ENCODE assay signal across 19 cellular contexts in genomic region chr3:167225821-167226220, GRCh38.
DNase-seq lines count a peak whose midpoint lies in the region; ATAC-seq and TF ChIP-seq lines count a peak whose summit lies in the region.
"Had no signal": no experiment of that assay in that cellular context is flagged by ENCODE, and none has a peak within 500 bp of the region (broad histone marks: within the 10 kb centered on the region; RNA-seq: fewer than 3 reads in every experiment).

No MANE protein-coding gene starts in this region.

- H3K27ac ChIP-seq in right cardiac atrium (ENCODE audit: low read length) (no peak overlapping the region), heart left ventricle (no peak overlapping the region), right atrium auricular region (no peak overlapping the region), GM23248 (no peak overlapping the region)
- H3K27ac ChIP-seq: 22Rv1; A549; BLaER1 treated with 17β-estradiol and CSF1 and Interleukin-3, amounts not matched to agents 10 nM and 100 nM; C4-2B had no signal

- no peak for TF ChIP-seq POLR2A in heart left ventricle (IDR thresholded peaks at IDR 0.05)

- no peaks in the 10 kb centered on the region for H3K4me1 ChIP-seq in right cardiac atrium (ENCODE audit: control insufficient read depth, insufficient read depth, low read length)
- H3K4me1 ChIP-seq in heart left ventricle: peaks cover 0 to 3% (median 0%) of the 10 kb centered on the region in 12 donors
- H3K4me1 ChIP-seq in right atrium auricular region: no peaks in the 10 kb centered on the region
- peaks cover 13% of the 10 kb centered on the region for H3K4me1 ChIP-seq in GM23248 (ENCODE audit: insufficient read depth)
- H3K4me1 ChIP-seq: A549, Caco-2 had no signal

- no peak overlapping the region for H3K4me3 ChIP-seq in right cardiac atrium (ENCODE audit: low read length)
- no peak overlapping the region for H3K4me3 ChIP-seq in heart left ventricle
- H3K4me3 ChIP-seq in right atrium auricular region: no peak overlapping the region
- H3K4me3 ChIP-seq in GM23248: no peak overlapping the region
- H3K4me3 ChIP-seq: A549; BLaER1 treated with 17β-estradiol and CSF1 and Interleukin-3, amounts not matched to agents 10 nM and 100 nM had no signal

- no peaks in the 10 kb centered on the region for H4K20me1 ChIP-seq in GM23248 (ENCODE audit: insufficient read depth)
- H4K20me1 ChIP-seq: BLaER1 treated with 17β-estradiol and CSF1 and Interleukin-3, amounts not matched to agents 10 nM and 100 nM had no signal

- H3K4me2 ChIP-seq in GM23248 (ENCODE audit: unreplicated experiment): peak overlapping the region; percentile 15
- H3K4me2 ChIP-seq: A549; BLaER1 treated with 17β-estradiol and CSF1 and Interleukin-3, amounts not matched to agents 10 nM and 100 nM had no signal

- no peaks in the 10 kb centered on the region for H3K9me3 ChIP-seq in right cardiac atrium (ENCODE audit: control insufficient read depth, low read length)
- H3K9me3 ChIP-seq in heart left ventricle: no peaks in the 10 kb centered on the region
- no peaks in the 10 kb centered on the region for H3K9me3 ChIP-seq in right atrium auricular region
- H3K9me3 ChIP-seq in GM23248 (ENCODE audit: low read depth): no peaks in the 10 kb centered on the region
- H3K9me3 ChIP-seq: A549; BLaER1 treated with 17β-estradiol and CSF1 and Interleukin-3, amounts not matched to agents 10 nM and 100 nM; Caco-2 had no signal

- H3K9me2 ChIP-seq in GM23248 (ENCODE audit: insufficient read depth): no peaks in the 10 kb centered on the region; the same call in 1 of the 2 replicates

- H3K9ac ChIP-seq in GM23248: no peak overlapping the region
- H3K9ac ChIP-seq: BLaER1 treated with 17β-estradiol and CSF1 and Interleukin-3, amounts not matched to agents 10 nM and 100 nM had no signal

- in situ Hi-C loops in GM23248 (cut with MboI): no loop called here

- H3K36me3 ChIP-seq in heart left ventricle (no peaks in the 10 kb centered on the region), right atrium auricular region (no peaks in the 10 kb centered on the region), GM23248 (ENCODE audit: low read depth) (no peaks in the 10 kb centered on the region)
- H3K36me3 ChIP-seq: BLaER1 treated with 17β-estradiol and CSF1 and Interleukin-3, amounts not matched to agents 10 nM and 100 nM had no signal

- H3F3A ChIP-seq in GM23248 (ENCODE audit: insufficient read depth): 0 out of 2 replicates have a peak, but pooled peaks cover 8% of the 10 kb centered on the region

- DNase-seq in Right ventricle myocardium inferior (ENCODE audit: missing footprints) (no peak), right cardiac atrium (no peak), heart left ventricle (no peak), right atrium auricular region (ENCODE audit: low spot score) (no peak), GM23248 (no peak), left cardiac atrium (no peak), head of caudate nucleus (no peak)
- DNase-seq: AML-193; Caco-2; Calu3; CD4-positive, alpha-beta T cell; CD8-positive, alpha-beta T cell; DMS79 treated with DMSO at 0.1 percent for 48 hours; GF-D8 had no signal

- TF ChIP-seq CTCF in heart left ventricle (IDR thresholded peaks at IDR 0.05): no peak
- TF ChIP-seq CTCF in right atrium auricular region (IDR thresholded peaks at IDR 0.05): no peak

- no peak overlapping the region for H2AFZ ChIP-seq in GM23248

- ATAC-seq in Right ventricle myocardium inferior: peak; percentile 73
- no peak for ATAC-seq in right cardiac atrium
- ATAC-seq in heart left ventricle: peak; percentile 61 to 80 (median 72)
- ATAC-seq in left cardiac atrium: peak; percentile 35 to 67
- ATAC-seq in GM18868 (IDR thresholded peaks at IDR 0.05; ENCODE audit: unreplicated experiment): no peak
- ATAC-seq: A549; CD8-positive, alpha-beta T cell had no signal

- no peaks in the 10 kb centered on the region for H3K79me2 ChIP-seq in GM23248 (ENCODE audit: insufficient read depth)

- H3K27me3 ChIP-seq in right cardiac atrium (ENCODE audit: control insufficient read depth, insufficient read depth) (no peaks in the 10 kb centered on the region), heart left ventricle (no peaks in the 10 kb centered on the region), right atrium auricular region (no peaks in the 10 kb centered on the region), GM23248 (replicated peaks; ENCODE audit: insufficient read depth) (no peaks in the 10 kb centered on the region)
- H3K27me3 ChIP-seq: BLaER1 treated with 17β-estradiol and CSF1 and Interleukin-3, amounts not matched to agents 10 nM and 100 nM had no signal

- WGBS in right cardiac atrium: 42% methylated on average over 1 of the region's 1 CpG
- WGBS in heart left ventricle, 4 donors: 44 to 68% (median 58%) methylated on average over 1 of the region's 1 CpG
- WGBS in GM23248 (ENCODE audit: low coverage in 1 of 2, low lambda C conversion rate in 2 of 2, missing lambda C conversion rate in 2 of 2), 2 experiments: 75 to 100% methylated on average over 1 of the region's 1 CpG

- intact Hi-C loops in Right ventricle myocardium inferior (cut with DNase I): no loop called here
- intact Hi-C loops in right cardiac atrium (cut with DNase I): no loop called here
- intact Hi-C loops in heart left ventricle (cut with DNase I): no loop called here
- intact Hi-C loops in left cardiac atrium (cut with DNase I): no loop called here
- intact Hi-C loops in head of caudate nucleus (cut with DNase I): no loop called here

Comparison
In these comparisons a context has a peak if more than half of its experiments do, and no peak if none do; other contexts are left out.
1. ATAC-seq: peak in Right ventricle myocardium inferior (single experiment), heart left ventricle (4 of 4) and left cardiac atrium (2 of 2); none in right cardiac atrium (0 of 2) and GM18868 (single experiment).